27 cellular contexts compared by ENCODE assay signal in the genomic region with DNA sequence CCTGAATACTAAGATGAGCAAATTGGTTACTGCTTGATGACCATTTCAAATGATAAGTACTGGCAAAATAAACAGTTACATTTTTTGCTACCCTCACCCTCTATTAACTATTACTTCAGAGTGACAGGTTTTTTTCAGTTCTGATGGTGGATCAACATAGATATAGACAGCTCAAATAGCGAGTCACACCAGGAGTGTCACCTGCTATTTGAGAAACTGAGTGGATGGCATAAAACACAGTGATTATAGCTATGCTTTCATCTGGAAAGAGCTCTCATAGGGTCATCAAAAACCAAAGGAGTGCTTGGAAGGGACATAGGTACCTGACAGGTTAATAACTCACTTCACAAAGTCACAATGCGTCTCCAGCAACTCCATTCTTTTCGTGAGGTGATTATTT.
"Had no signal": no experiment of that assay in that cellular context is flagged by ENCODE, and none has a peak within 500 bp of the region (broad histone marks: within the 10 kb centered on the region; RNA-seq: fewer than 3 reads in every experiment).

No MANE protein-coding gene starts in this region.

- H3K27ac Mint-ChIP-seq: activated CD4-positive, alpha-beta memory T cell treated with anti-CD3 and anti-CD28 coated beads for 36 hours; activated CD4-positive, alpha-beta T cell treated with anti-CD3 and anti-CD28 coated beads, Interleukin-2, amount 10 ng/mL, durations not matched to agents 24 days and 14 days; activated naive CD4-positive, alpha-beta T cell treated with anti-CD3 and anti-CD28 coated beads, Interleukin-2, amount 10 ng/mL, durations not matched to agents 7 days and 5 days; activated naive CD8-positive, alpha-beta T cell treated with anti-CD3 and anti-CD28 coated beads, Interleukin-2, amount 10 ng/mL, durations not matched to agents 7 days and 5 days; brain; naive thymus-derived CD8-positive, alpha-beta T cell had no signal

- H3K36me3 Mint-ChIP-seq: activated CD4-positive, alpha-beta memory T cell treated with anti-CD3 and anti-CD28 coated beads for 36 hours; activated naive CD4-positive, alpha-beta T cell treated with anti-CD3 and anti-CD28 coated beads, Interleukin-2, amount 10 ng/mL, durations not matched to agents 7 days and 5 days; activated naive CD8-positive, alpha-beta T cell treated with anti-CD3 and anti-CD28 coated beads, Interleukin-2, amount 10 ng/mL, durations not matched to agents 7 days and 5 days; brain; naive thymus-derived CD8-positive, alpha-beta T cell had no signal

- H3K4me1 ChIP-seq: ascending aorta, colonic mucosa, left lung, lower lobe of right lung, spleen, tibial nerve had no signal

- H3K27ac ChIP-seq: ascending aorta, cardiac muscle cell, colonic mucosa, left lung, lower lobe of right lung, spleen, tibial nerve, WERI-Rb-1 had no signal

- H3K4me3 Mint-ChIP-seq: activated CD4-positive, alpha-beta memory T cell treated with anti-CD3 and anti-CD28 coated beads for 36 hours; activated CD4-positive, alpha-beta T cell treated with anti-CD3 and anti-CD28 coated beads, Interleukin-2, amount 10 ng/mL, durations not matched to agents 24 days and 14 days; activated naive CD4-positive, alpha-beta T cell treated with anti-CD3 and anti-CD28 coated beads, Interleukin-2, amount 10 ng/mL, durations not matched to agents 7 days and 5 days; activated naive CD8-positive, alpha-beta T cell treated with anti-CD3 and anti-CD28 coated beads, Interleukin-2, amount 10 ng/mL, durations not matched to agents 7 days and 5 days; brain; naive thymus-derived CD8-positive, alpha-beta T cell had no signal

- H3K4me3 ChIP-seq: ascending aorta, cardiac muscle cell, colonic mucosa, left lung, lower lobe of right lung, spleen, tibial nerve had no signal

- H3K9me3 ChIP-seq: ascending aorta, colonic mucosa, left lung, lower lobe of right lung, spleen, tibial nerve had no signal

- FAIRE-seq: frontal cortex, islet of Langerhans had no signal

- H3K27me3 Mint-ChIP-seq: activated naive CD4-positive, alpha-beta T cell treated with anti-CD3 and anti-CD28 coated beads, Interleukin-2, amount 10 ng/mL, durations not matched to agents 7 days and 5 days; activated naive CD8-positive, alpha-beta T cell treated with anti-CD3 and anti-CD28 coated beads, Interleukin-2, amount 10 ng/mL, durations not matched to agents 7 days and 5 days; naive thymus-derived CD8-positive, alpha-beta T cell had no signal

- H3K4me1 Mint-ChIP-seq: activated CD4-positive, alpha-beta T cell treated with anti-CD3 and anti-CD28 coated beads, Interleukin-2, amount 10 ng/mL, durations not matched to agents 24 days and 14 days; activated naive CD4-positive, alpha-beta T cell treated with anti-CD3 and anti-CD28 coated beads, Interleukin-2, amount 10 ng/mL, durations not matched to agents 7 days and 5 days; activated naive CD8-positive, alpha-beta T cell treated with anti-CD3 and anti-CD28 coated beads, Interleukin-2, amount 10 ng/mL, durations not matched to agents 7 days and 5 days; naive thymus-derived CD8-positive, alpha-beta T cell had no signal

- H3K9me3 Mint-ChIP-seq: activated CD4-positive, alpha-beta memory T cell treated with anti-CD3 and anti-CD28 coated beads for 36 hours; activated CD4-positive, alpha-beta T cell treated with anti-CD3 and anti-CD28 coated beads, Interleukin-2, amount 10 ng/mL, durations not matched to agents 24 days and 14 days; activated naive CD4-positive, alpha-beta T cell treated with anti-CD3 and anti-CD28 coated beads, Interleukin-2, amount 10 ng/mL, durations not matched to agents 7 days and 5 days; activated naive CD8-positive, alpha-beta T cell treated with anti-CD3 and anti-CD28 coated beads, Interleukin-2, amount 10 ng/mL, durations not matched to agents 7 days and 5 days had no signal

- ATAC-seq: activated CD4-positive, CD25-positive, alpha-beta regulatory T cell treated with anti-CD3 and anti-CD28 coated beads, Interleukin-2, amount 50 U/mL, for 24 hours; left lung; lower lobe of right lung; naive thymus-derived CD8-positive, alpha-beta T cell; right cardiac atrium had no signal

- DNase-seq: activated CD4-positive, alpha-beta memory T cell treated with anti-CD3 and anti-CD28 coated beads for 36 hours; activated CD4-positive, alpha-beta T cell treated with anti-CD3 and anti-CD28 coated beads, Interleukin-2, amount 10 ng/mL, durations not matched to agents 24 days and 14 days; activated CD8-positive, alpha-beta memory T cell treated with anti-CD3 and anti-CD28 coated beads, Interleukin-2, amount 50 U/mL, for 4 hours; activated gamma-delta T cell; activated naive CD4-positive, alpha-beta T cell treated with anti-CD3 and anti-CD28 coated beads, Interleukin-2, amount 10 ng/mL, durations not matched to agents 7 days and 5 days; activated naive CD8-positive, alpha-beta T cell treated with anti-CD3 and anti-CD28 coated beads, Interleukin-2, amount 10 ng/mL, durations not matched to agents 7 days and 5 days; activated T-cell treated with anti-CD3 and anti-CD28 coated beads, Interleukin-2, amount 50 U/mL, for 1 hour; cerebellar nuclear complex; colonic mucosa; effector memory CD4-positive, alpha-beta T cell; left lung; lower lobe of right lung; mesenchymal stem cell; naive thymus-derived CD8-positive, alpha-beta T cell; posterior cingulate gyrus; right cardiac atrium; spleen; stimulated activated CD4-positive, alpha-beta T cell treated with anti-CD3 and anti-CD28 coated beads, Interleukin-2, amount 100 ng/mL, for 48 hours; stimulated activated naive CD4-positive, alpha-beta T cell treated with Interleukin-2 at 50 U/mL for 16 hours; WERI-Rb-1 had no signal
